In genomic region chr11:107929611-107930200, GRCh38 we compare ENCODE assay signal across 11 cellular contexts. TPM values are rescaled to one million over a fixed set of nuclear protein-coding genes. Genes with fewer than 3 reads are reported as not detected.
DNase-seq lines count a peak whose midpoint lies in the region; ATAC-seq, FAIRE-seq and TF ChIP-seq lines count a peak whose summit lies in the region.
"Had no signal": no experiment of that assay in that cellular context is flagged by ENCODE, and none has a peak within 500 bp of the region (broad histone marks: within the 10 kb centered on the region; RNA-seq: fewer than 3 reads in every experiment).

No MANE protein-coding gene starts in this region.

- H3K4me2 ChIP-seq in HepG2 (ENCODE audit: low read depth, low read length) = no peak overlapping the region

- H4K20me1 ChIP-seq in HepG2 (ENCODE audit: insufficient read depth, low read length) = no peaks in the 10 kb centered on the region

- no peak for TF ChIP-seq POLR2A in right lobe of liver (IDR thresholded peaks at IDR 0.05)
- TF ChIP-seq POLR2A in HepG2 (IDR thresholded peaks at IDR 0.05; ENCODE audit: insufficient read depth in 1 of 2, low read depth in 2 of 2, low read length in 2 of 2) = no peak
- TF ChIP-seq POLR2A in sigmoid colon (IDR thresholded peaks at IDR 0.05) = no peak

- H3K4me1 ChIP-seq in right lobe of liver (peaks cover 0 to 7% (median 0%) of the 10 kb centered on the region in 4 donors), HepG2 (ENCODE audit: insufficient read depth, low read length) (no peaks in the 10 kb centered on the region), thymus (ENCODE audit: control insufficient read depth, insufficient read depth, low read length) (no peaks in the 10 kb centered on the region), sigmoid colon (peaks cover 0 to 15% (median 12%) of the 10 kb centered on the region in 4 donors)

- no peaks in the 10 kb centered on the region for H3K79me2 ChIP-seq in HepG2 (ENCODE audit: insufficient read depth, low read length)

- intact Hi-C loops in right lobe of liver (cut with DNase I) (no loop called here), HepG2 (cut with micrococcal nuclease; ENCODE audit: unreplicated experiment) (no loop called here), sigmoid colon (cut with DNase I) (no loop called here)

- no peak for FAIRE-seq in HepG2 (lab: Jason Lieb, UNC)
- FAIRE-seq: TTC549 had no signal

- TF ChIP-seq CTCF in right lobe of liver (IDR thresholded peaks at IDR 0.05) (no peak), HepG2 (CRISPR knock-in tag; IDR thresholded peaks at IDR 0.05) (no peak), RWPE1 (conservative IDR thresholded peaks at IDR 0.05; ENCODE audit: low read depth) (no peak), sigmoid colon (IDR thresholded peaks at IDR 0.05) (no peak)

- ATAC-seq in right lobe of liver (peak in 3 of 4 donors; percentile 6 to 17 (median 16)), HepG2 (no peak)
- ATAC-seq: left lung had no signal

- WGBS in right lobe of liver (ENCODE audit: insufficient coverage, low coverage, low lambda C conversion rate, missing lambda C conversion rate) = 26% methylated on average over 10 of the region's 10 CpGs
- WGBS in HepG2 (ENCODE audit: low lambda C conversion rate) = 11% methylated on average over 10 of the region's 10 CpGs
- 62% methylated on average over 10 of the region's 10 CpGs for WGBS in thymus
- WGBS in sigmoid colon, 2 donors = 20 to 49% methylated on average over 10 of the region's 10 CpGs

- in situ Hi-C loops in HepG2 (cut with HindIII; ENCODE audit: extremely low pct_ligation_motif_present, low pct_unique_long_range_greater_than_20kb) = no loop called here

- DNase-seq in right lobe of liver (peak in 1 of 3 donors; percentile 25), HepG2 (ENCODE audit: low spot score) (no peak), NCI-H128 (lab: John Stamatoyannopoulos, UW; ENCODE audit: unreplicated experiment) (peak; percentile 2), NOMO-1 treated with dmso at 0.1 percent for 144 hours (lab: John Stamatoyannopoulos, UW; ENCODE audit: unreplicated experiment) (no peak), RWPE1 (ENCODE audit: low spot score) (no peak), sigmoid colon (no peak)
- DNase-seq: NCI-H1048 had no signal

- H3K36me3 ChIP-seq in right lobe of liver (no peaks in the 10 kb centered on the region), HepG2 (replicated peaks in 1 of 2; ENCODE audit: control insufficient read depth in 1 of 2, insufficient read depth in 2 of 2, low read length in 2 of 2) (no peaks in the 10 kb centered on the region), thymus (ENCODE audit: control insufficient read depth, insufficient read depth) (no peaks in the 10 kb centered on the region), sigmoid colon (no peaks in the 10 kb centered on the region)
- H3K36me3 ChIP-seq: left lung had no signal

- H3K9me3 ChIP-seq in right lobe of liver (no peaks in the 10 kb centered on the region), HepG2 (ENCODE audit: low read length) (no peaks in the 10 kb centered on the region), thymus (ENCODE audit: control insufficient read depth) (peaks cover 2% of the 10 kb centered on the region), sigmoid colon (no peaks in the 10 kb centered on the region)
- H3K9me3 ChIP-seq: left lung had no signal

- CTCF ChIA-PET in HepG2 (lab: Yijun Ruan, JAX; ENCODE audit: low intra/inter-chr PET ratio, low total read pairs) = no interaction called here
- CTCF ChIA-PET in RWPE1 (lab: Yijun Ruan, JAX) = interaction anchor here (0.6 kb wide), 1 partner anchor 187 kb away, joined by 3 read pairs; no protein-coding TSS in a partner anchor

- no peak overlapping the region for H3K9ac ChIP-seq in HepG2 (ENCODE audit: insufficient read depth, low read depth, low read length)

- no peak overlapping the region for H2AFZ ChIP-seq in HepG2 (ENCODE audit: low read length)

- H3K27ac ChIP-seq in right lobe of liver = no peak overlapping the region
- H3K27ac ChIP-seq in HepG2 (ENCODE audit: extremely low read length, insufficient read depth, low read length) = no peak overlapping the region
- peak overlapping the region; percentile 13 for H3K27ac ChIP-seq in thymus (ENCODE audit: low read depth)
- no peak overlapping the region for H3K27ac ChIP-seq in RWPE1
- no peak overlapping the region for H3K27ac ChIP-seq in sigmoid colon

- H3K27me3 ChIP-seq in right lobe of liver (peaks cover 0 to 9% of the 10 kb centered on the region in 2 donors), HepG2 (ENCODE audit: control insufficient read depth in 1 of 2, insufficient read depth in 2 of 2, low read length in 2 of 2) (peaks cover 0 to 14% of the 10 kb centered on the region in 2 experiments; a peak in 2 of 5 replicates), thymus (ENCODE audit: control insufficient read depth, insufficient read depth) (peaks cover 13% of the 10 kb centered on the region), sigmoid colon (peaks cover 7 to 57% (median 27%) of the 10 kb centered on the region in 3 donors)

- TF ChIP-seq EP300 in HepG2 (IDR thresholded peaks at IDR 0.05; ENCODE audit: low read depth in 2 of 2, low read length in 2 of 2) = no peak
- TF ChIP-seq EP300 in HepG2 (CRISPR knock-in tag; IDR thresholded peaks at IDR 0.05; ENCODE audit: borderline replicate concordance) = no peak
- no peak for TF ChIP-seq EP300 in sigmoid colon (IDR thresholded peaks at IDR 0.05)

- H3K4me3 ChIP-seq in right lobe of liver (peak overlapping the region in 1 of 3 donors; percentile 43), HepG2 (replicated peaks in 1 of 3; ENCODE audit: insufficient read depth in 1 of 3, low read depth in 2 of 3, low read length in 3 of 3) (no peak overlapping the region), iPS-11a (ENCODE audit: low read depth, low read length) (peak overlapping the region; percentile 76), thymus (ENCODE audit: low read length) (no peak overlapping the region), sigmoid colon (peak overlapping the region in 2 of 4 donors; percentile 41 to 49)

- BruUV-seq in HepG2 (replicated peaks; lab: Mats Ljungman, UMichigan) = no TSS peak

- no peak for TF ChIP-seq RAD21 in HepG2 (CRISPR knock-in tag; IDR thresholded peaks at IDR 0.05)

- POLR2A ChIA-PET in HepG2 (lab: Yijun Ruan, JAX) (no interaction called here), RWPE1 (lab: Yijun Ruan, JAX; ENCODE audit: low non-redundant PET) (no interaction called here)

TF ChIP-seq in HepG2, 621 proteins besides CTCF, POLR2A, EP300 and RAD21 (continues in another document):
- TF ChIP-seq ATF3 (CRISPR knock-in tag; IDR thresholded peaks at IDR 0.05) = no peak
- TF ChIP-seq IKZF1 (IDR thresholded peaks at IDR 0.05) = no peak
- no peak for TF ChIP-seq THAP8 (CRISPR knock-in tag; IDR thresholded peaks at IDR 0.05; ENCODE audit: borderline replicate concordance)
- no peak for TF ChIP-seq MXD4 (CRISPR knock-in tag; IDR thresholded peaks at IDR 0.05)
- TF ChIP-seq MAFK (conservative IDR thresholded peaks at IDR 0.05 in 1 of 2, IDR thresholded peaks at IDR 0.05 in 1 of 2; ENCODE audit: low read length in 2 of 2) = peak in 1 of 2 experiments; percentile 38; a peak in 2 of 4 replicates
- TF ChIP-seq ZNF562 (CRISPR knock-in tag; IDR thresholded peaks at IDR 0.05; ENCODE audit: borderline replicate concordance) = no peak
- TF ChIP-seq CHCHD3 (CRISPR knock-in tag; IDR thresholded peaks at IDR 0.05) = no peak

RNA-seq across cellular contexts. Expression of gene RAB39A, which starts 1.5 kb away (rescaled TPM):
- 1 to 10 TPM in 2 of 6 experiments, under 1 TPM in 3, not detected in 1; 0.42 to 1.2 (median 0.72) TPM for total RNA-seq in right lobe of liver
- total RNA-seq in HepG2 (2016; rRNA removed; fragmentation: Illumina TruSeq; extraction: Trizol) = not detected in 2 replicates
- total RNA-seq in HepG2 (2016; cell fraction: cytosol; rRNA removed; fragmentation: Illumina TruSeq; extraction: Trizol; ENCODE audit: low read depth) = not detected in 2 replicates
- total RNA-seq in HepG2 (2016; cell fraction: insoluble cytoplasmic fraction; rRNA removed; fragmentation: Illumina TruSeq; extraction: Trizol) = not detected in 2 replicates
- total RNA-seq in HepG2 (2016; cell fraction: membrane; rRNA removed; fragmentation: Illumina TruSeq; extraction: Trizol) = not detected in 2 replicates
- not detected in 2 replicates for total RNA-seq in HepG2 (2016; cell fraction: nucleus; rRNA removed; fragmentation: Illumina TruSeq; extraction: Trizol)
- polyA plus RNA-seq in HepG2 (2011; rRNA removed) = not detected in 2 replicates
- polyA plus RNA-seq in HepG2 (2011; cell fraction: cytosol; rRNA removed) = not detected in 2 replicates
- polyA plus RNA-seq in HepG2 (2011; cell fraction: nucleus; rRNA removed) = not detected in 2 replicates
- polyA plus RNA-seq in HepG2 (2012) = not detected in 2 replicates
- not detected in 2 replicates for polyA plus RNA-seq in HepG2 (2016; cell fraction: cytosol; fragmentation: Illumina TruSeq; extraction: Trizol; ENCODE audit: low read depth)
- not detected in 2 replicates for polyA plus RNA-seq in HepG2 (2016; cell fraction: insoluble cytoplasmic fraction; fragmentation: Illumina TruSeq; extraction: Trizol; ENCODE audit: low read depth)
- polyA plus RNA-seq in HepG2 (2016; cell fraction: membrane; fragmentation: Illumina TruSeq; extraction: Trizol; ENCODE audit: low read depth) = not detected in 2 replicates
- not detected in 2 replicates for polyA plus RNA-seq in HepG2 (2016; cell fraction: nucleus; fragmentation: Illumina TruSeq; extraction: Trizol; ENCODE audit: insufficient read depth, low read depth)
- not detected in 2 replicates for polyA minus RNA-seq in HepG2 (2011; rRNA and poly(A)+ RNA removed; ENCODE audit: low replicate concordance)
- polyA minus RNA-seq in HepG2 (2011; cell fraction: cytosol; rRNA and poly(A)+ RNA removed) = not detected in 2 replicates
- polyA minus RNA-seq in HepG2 (2011; cell fraction: nucleus; rRNA and poly(A)+ RNA removed) = not detected in 2 replicates
- polyA plus RNA-seq in thymus = 0.66 TPM
- 1 to 10 TPM in 2 of 4 donors, under 1 TPM in 2; 0.55 to 1.8 (median 0.86) TPM for total RNA-seq in sigmoid colon
- polyA plus RNA-seq in sigmoid colon = under 1 TPM in 2 of 3 donors, not detected in 1; 0.92 to 0.99 TPM
